In the genomic region with DNA sequence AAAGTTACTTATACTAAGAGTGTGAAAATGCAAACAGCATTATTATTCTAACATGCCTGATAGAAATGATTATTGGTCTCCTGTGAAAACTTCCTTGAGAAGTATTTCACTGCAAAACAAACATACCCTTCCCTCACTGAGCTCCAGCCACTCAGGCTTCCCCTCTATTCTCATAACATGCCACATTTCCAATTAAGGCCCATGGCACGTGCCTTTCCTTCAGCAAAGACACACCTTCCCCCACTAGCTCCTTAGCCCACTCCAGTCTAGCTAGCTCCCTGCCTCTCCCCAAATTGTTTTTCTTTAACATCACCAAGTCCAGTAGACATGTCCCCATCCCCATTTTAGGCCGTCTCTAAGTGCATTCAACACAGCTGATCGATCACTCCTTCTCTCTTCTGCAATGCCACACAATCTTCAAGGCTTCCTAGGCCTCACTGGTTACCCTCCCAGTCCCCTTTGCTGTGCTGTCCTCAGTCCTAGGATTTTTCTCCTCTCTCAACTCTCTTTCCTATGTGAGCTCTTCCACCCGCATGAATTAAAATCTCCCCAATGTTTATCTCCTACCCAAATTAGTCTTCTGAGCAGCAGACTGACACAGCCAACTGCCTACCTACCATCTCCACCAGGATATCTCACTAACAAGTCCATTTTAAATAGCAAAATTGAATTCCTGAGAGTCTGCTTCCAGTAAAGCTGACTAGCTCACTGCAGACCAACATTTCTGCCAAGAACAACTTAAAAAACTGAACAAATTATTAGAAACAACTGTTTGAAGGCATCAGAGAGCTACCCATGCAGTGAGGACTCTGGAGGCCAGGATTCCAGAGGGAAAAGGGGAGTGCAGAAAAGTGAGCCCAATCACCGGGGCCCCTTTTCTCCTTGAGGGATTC, we compare ENCODE assay signal across 15 cellular contexts. TPM values are rescaled to one million over a fixed set of nuclear protein-coding genes. Genes with fewer than 3 reads are reported as not detected.
DNase-seq lines count a peak whose midpoint lies in the region; ATAC-seq, FAIRE-seq and TF ChIP-seq lines count a peak whose summit lies in the region.
"Had no signal": no experiment of that assay in that cellular context is flagged by ENCODE, and none has a peak within 500 bp of the region (broad histone marks: within the 10 kb centered on the region; RNA-seq: fewer than 3 reads in every experiment).

No MANE protein-coding gene starts in this region.

- H3K27me3 Mint-ChIP-seq in nephron (ENCODE audit: low read depth) = no peaks in the 10 kb centered on the region

- H3K4me3 ChIP-seq in fibroblast of mammary gland (ENCODE audit: control insufficient read depth, low read depth, low read length) (no peak overlapping the region), upper lobe of right lung (no peak overlapping the region)

- peaks cover 54% of the 10 kb centered on the region for H3K4me1 ChIP-seq in upper lobe of right lung

- peak overlapping the region in 2 of 3 experiments; percentile 15 to 16 for H3K4me3 Mint-ChIP-seq in nephron
- H3K4me3 Mint-ChIP-seq: endodermal cell had no signal

- intact Hi-C loops in upper lobe of right lung (cut with DNase I) = no loop called here

- peaks cover 61% of the 10 kb centered on the region for H3K4me1 Mint-ChIP-seq in nephron

- H3K27ac Mint-ChIP-seq in nephron = peak overlapping the region; percentile 65 to 85 (median 85)
- H3K27ac Mint-ChIP-seq in activated naive CD4-positive, alpha-beta T cell treated with anti-CD3 and anti-CD28 coated beads, Interleukin-2, amount 50 U/mL, for 72 hours = no peak overlapping the region
- H3K27ac Mint-ChIP-seq: endodermal cell had no signal

- TF ChIP-seq CTCF in fibroblast of mammary gland (conservative IDR thresholded peaks at IDR 0.05; ENCODE audit: control insufficient read depth, insufficient read depth, low read depth, low read length) (no peak), nephron (IDR thresholded peaks at IDR 0.05; ENCODE audit: unreplicated experiment in 3 of 3) (no peak), upper lobe of right lung (IDR thresholded peaks at IDR 0.05) (no peak)

- no peaks in the 10 kb centered on the region for H3K27me3 ChIP-seq in upper lobe of right lung

- DNase-seq in fibroblast of mammary gland (ENCODE audit: low read depth) = peak; percentile 92
- no peak for DNase-seq in upper lobe of right lung
- no peak for DNase-seq in Ammon's horn (ENCODE audit: low spot score)
- no peak for DNase-seq in activated naive CD4-positive, alpha-beta T cell treated with anti-CD3 and anti-CD28 coated beads, Interleukin-2, amount 50 U/mL, for 72 hours (ENCODE audit: low spot score in 2 of 2)
- no peak for DNase-seq in activated T-cell treated with anti-CD3 and anti-CD28 coated beads, Interleukin-2, amount 50 U/mL, for 1 hour
- DNase-seq in H54 (ENCODE audit: insufficient read length, low spot score) = no peak
- DNase-seq: activated gamma-delta T cell treated with Interleukin-2 at 50 U/mL for 16 hours, DMS153, endodermal cell, kidney, NCI-H510A treated with DMSO at 0.1 percent for 48 hours, trophoblast cell had no signal

- ATAC-seq in SK-N-SH treated with all-trans-retinoic acid at 6 μM for 48 hours = peak; percentile 52
- no peak for ATAC-seq in upper lobe of right lung
- ATAC-seq in activated naive CD4-positive, alpha-beta T cell treated with anti-CD3 and anti-CD28 coated beads, Interleukin-2, amount 50 U/mL, for 72 hours = no peak

- H3K9me3 ChIP-seq in upper lobe of right lung = no peaks in the 10 kb centered on the region

- no peaks in the 10 kb centered on the region for H3K9me3 Mint-ChIP-seq in nephron
- no peaks in the 10 kb centered on the region for H3K9me3 Mint-ChIP-seq in activated naive CD4-positive, alpha-beta T cell treated with anti-CD3 and anti-CD28 coated beads, Interleukin-2, amount 50 U/mL, for 72 hours
- H3K9me3 Mint-ChIP-seq: endodermal cell had no signal

- no peak for TF ChIP-seq POLR2A in H54 (IDR thresholded peaks at IDR 0.05; ENCODE audit: low read depth, low read length)

- H3K36me3 Mint-ChIP-seq in nephron (ENCODE audit: low read depth) = no peaks in the 10 kb centered on the region
- no peaks in the 10 kb centered on the region for H3K36me3 Mint-ChIP-seq in activated naive CD4-positive, alpha-beta T cell treated with anti-CD3 and anti-CD28 coated beads, Interleukin-2, amount 50 U/mL, for 72 hours

- H3K36me3 ChIP-seq in upper lobe of right lung = no peaks in the 10 kb centered on the region

- FAIRE-seq in H54 (lab: Jason Lieb, UNC) = no peak
- FAIRE-seq: GM18507 had no signal

- H3K27ac ChIP-seq in upper lobe of right lung = peak overlapping the region; percentile 28

TF ChIP-seq in SK-N-SH treated with all-trans-retinoic acid at 6 μM for 48 hours, 23 proteins besides CTCF, POLR2A, EP300 and RAD21:
- TF ChIP-seq ESRRG (CRISPR knock-in tag; IDR thresholded peaks at IDR 0.05) (no peak), PPARA (CRISPR knock-in tag; IDR thresholded peaks at IDR 0.05; ENCODE audit: borderline replicate concordance) (no peak), GLIS3 (CRISPR knock-in tag; IDR thresholded peaks at IDR 0.05) (no peak), CSDC2 (CRISPR knock-in tag; IDR thresholded peaks at IDR 0.05) (peak; percentile 59; the same call in 1 of the 2 replicates), ZFP3 (CRISPR knock-in tag; IDR thresholded peaks at IDR 0.05) (no peak), TOX (CRISPR knock-in tag; IDR thresholded peaks at IDR 0.05; ENCODE audit: borderline replicate concordance) (no peak)
- TF ChIP-seq, protein P1, sequence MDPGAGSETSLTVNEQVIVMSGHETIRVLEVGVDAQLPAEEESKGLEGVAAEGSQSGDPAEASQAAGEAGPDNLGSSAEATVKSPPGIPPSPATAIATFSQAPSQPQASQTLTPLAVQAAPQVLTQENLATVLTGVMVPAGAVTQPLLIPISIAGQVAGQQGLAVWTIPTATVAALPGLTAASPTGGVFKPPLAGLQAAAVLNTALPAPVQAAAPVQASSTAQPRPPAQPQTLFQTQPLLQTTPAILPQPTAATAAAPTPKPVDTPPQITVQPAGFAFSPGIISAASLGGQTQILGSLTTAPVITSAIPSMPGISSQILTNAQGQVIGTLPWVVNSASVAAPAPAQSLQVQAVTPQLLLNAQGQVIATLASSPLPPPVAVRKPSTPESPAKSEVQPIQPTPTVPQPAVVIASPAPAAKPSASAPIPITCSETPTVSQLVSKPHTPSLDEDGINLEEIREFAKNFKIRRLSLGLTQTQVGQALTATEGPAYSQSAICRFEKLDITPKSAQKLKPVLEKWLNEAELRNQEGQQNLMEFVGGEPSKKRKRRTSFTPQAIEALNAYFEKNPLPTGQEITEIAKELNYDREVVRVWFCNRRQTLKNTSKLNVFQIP (CRISPR knock-in tag; IDR thresholded peaks at IDR 0.05; ENCODE audit: borderline replicate concordance, low read depth) = no peak

RNA-seq across cellular contexts. Expression of a gene that starts 11.9 kb away (rescaled TPM):
- 27.5 TPM for total RNA-seq in upper lobe of right lung
- 1 to 10 TPM; 1.2 to 2.4 TPM for total RNA-seq in activated naive CD4-positive, alpha-beta T cell treated with anti-CD3 and anti-CD28 coated beads, Interleukin-2, amount 50 U/mL, for 72 hours

Comparison
In these comparisons a context has a peak if more than half of its experiments do, and no peak if none do; other contexts are left out.
1. H3K27ac Mint-ChIP-seq: peak in nephron (3 of 3); none in activated naive CD4-positive, alpha-beta T cell treated with anti-CD3 and anti-CD28 coated beads, Interleukin-2, amount 50 U/mL, for 72 hours (0 of 2).